ENCODE assay signal across 26 cellular contexts in genomic region chr13:88031980-88032562, GRCh38.
DNase-seq lines count a peak whose midpoint lies in the region; ATAC-seq, FAIRE-seq and TF ChIP-seq lines count a peak whose summit lies in the region.
"Had no signal": no experiment of that assay in that cellular context is flagged by ENCODE, and none has a peak within 500 bp of the region (broad histone marks: within the 10 kb centered on the region; RNA-seq: fewer than 3 reads in every experiment).

No MANE protein-coding gene starts in this region.

- H3K4me1 ChIP-seq in fibroblast of lung (ENCODE audit: control insufficient read depth, extremely low read depth, insufficient read depth, low read length), result no peaks in the 10 kb centered on the region
- H3K4me1 ChIP-seq: heart left ventricle, prostate gland, suprapubic skin had no signal

- no peak overlapping the region for H3K27ac Mint-ChIP-seq in CD14-positive monocyte
- H3K27ac Mint-ChIP-seq: activated CD8-positive, alpha-beta T cell treated with anti-CD3 and anti-CD28 coated beads for 36 hours; activated naive CD4-positive, alpha-beta T cell treated with anti-CD3 and anti-CD28 coated beads, Interleukin-2, amount 50 U/mL, for 24 hours; activated T-cell treated with anti-CD3 and anti-CD28 coated beads, Interleukin-2, amount 50 U/mL, for 24 hours; natural killer cell; T-helper 17 cell had no signal

- no peaks in the 10 kb centered on the region for H3K36me3 Mint-ChIP-seq in CD14-positive monocyte
- H3K36me3 Mint-ChIP-seq: activated naive CD4-positive, alpha-beta T cell treated with anti-CD3 and anti-CD28 coated beads, Interleukin-2, amount 50 U/mL, for 24 hours; natural killer cell had no signal

- H3K79me2 ChIP-seq in fibroblast of lung (ENCODE audit: control insufficient read depth, insufficient read depth, low read length), result no peaks in the 10 kb centered on the region

- no peak overlapping the region for H3K4me3 Mint-ChIP-seq in CD14-positive monocyte
- H3K4me3 Mint-ChIP-seq: activated CD8-positive, alpha-beta T cell treated with anti-CD3 and anti-CD28 coated beads for 36 hours; activated naive CD4-positive, alpha-beta T cell treated with anti-CD3 and anti-CD28 coated beads, Interleukin-2, amount 50 U/mL, for 24 hours; activated T-cell treated with anti-CD3 and anti-CD28 coated beads, Interleukin-2, amount 50 U/mL, for 24 hours; natural killer cell; T-helper 17 cell had no signal

- TF ChIP-seq CTCF in RWPE1 (conservative IDR thresholded peaks at IDR 0.05; ENCODE audit: low read depth), result no peak
- TF ChIP-seq CTCF in fibroblast of lung (conservative IDR thresholded peaks at IDR 0.05 in 1 of 2, IDR thresholded peaks at IDR 0.05 in 1 of 2; ENCODE audit: low read depth in 1 of 2, low read length in 2 of 2), result no peak
- TF ChIP-seq CTCF in CD14-positive monocyte (IDR thresholded peaks at IDR 0.05), result no peak

- DNase-seq in HPDE6-E6E7 (ENCODE audit: extremely low spot score), result peak; percentile 1
- peak; percentile 25 for DNase-seq in RWPE1 (ENCODE audit: low spot score)
- DNase-seq in fibroblast of lung (ENCODE audit: low read depth in 2 of 2), result peak; percentile 60 to 65
- peak; percentile 0 for DNase-seq in urothelium cell line (ENCODE audit: low spot score)
- no peak for DNase-seq in CD14-positive monocyte (ENCODE audit: low spot score)
- no peak for DNase-seq in activated naive CD4-positive, alpha-beta T cell treated with anti-CD3 and anti-CD28 coated beads, Interleukin-2, amount 50 U/mL, for 16 hours
- DNase-seq: activated CD8-positive, alpha-beta T cell treated with anti-CD3 and anti-CD28 coated beads for 36 hours; activated T-cell treated with anti-CD3 and anti-CD28 coated beads, Interleukin-2, amount 50 U/mL, for 24 hours; dermis blood vessel endothelial cell; erythroblast; GF-D8; heart left ventricle; mesendoderm; MG63; natural killer cell; NCI-H2081; NCI-H524 treated with DMSO at 0.1 percent for 48 hours; small intestine; T-helper 17 cell; WERI-Rb-1 had no signal

- FAIRE-seq in urothelium cell line (lab: Jason Lieb, UNC), result no peak
- FAIRE-seq: GM12892, islet of Langerhans, small intestine had no signal

- no peak overlapping the region for H3K4me2 ChIP-seq in fibroblast of lung (ENCODE audit: extremely low read depth, insufficient read depth, low read length)

- H3K9me3 ChIP-seq in fibroblast of lung (ENCODE audit: control insufficient read depth, insufficient read depth, low read depth, low read length), result no peaks in the 10 kb centered on the region
- H3K9me3 ChIP-seq: heart left ventricle, MG63, prostate gland, suprapubic skin had no signal

- H3K27ac ChIP-seq in RWPE1 (no peak overlapping the region), fibroblast of lung (ENCODE audit: insufficient read depth, low read length) (no peak overlapping the region)
- H3K27ac ChIP-seq: heart left ventricle, prostate gland, suprapubic skin, WERI-Rb-1 had no signal

- POLR2A ChIA-PET in RWPE1 (lab: Yijun Ruan, JAX; ENCODE audit: low non-redundant PET), result no interaction called here

- no peaks in the 10 kb centered on the region for H3K4me1 Mint-ChIP-seq in CD14-positive monocyte
- H3K4me1 Mint-ChIP-seq: activated naive CD4-positive, alpha-beta T cell treated with anti-CD3 and anti-CD28 coated beads, Interleukin-2, amount 50 U/mL, for 24 hours; natural killer cell; T-helper 17 cell had no signal

- no peaks in the 10 kb centered on the region for H4K20me1 ChIP-seq in fibroblast of lung (ENCODE audit: control insufficient read depth, extremely low read depth, insufficient read depth, low read length)

- H2AFZ ChIP-seq in fibroblast of lung (ENCODE audit: low read length), result no peak overlapping the region

- intact Hi-C loops in CD14-positive monocyte (cut with micrococcal nuclease), result no loop called here

- ATAC-seq in GM21381 (IDR thresholded peaks at IDR 0.05; ENCODE audit: unreplicated experiment), result no peak
- ATAC-seq: activated CD8-positive, alpha-beta T cell treated with anti-CD3 and anti-CD28 coated beads for 36 hours; heart left ventricle; natural killer cell; T-helper 17 cell had no signal

- H3K36me3 ChIP-seq in fibroblast of lung (ENCODE audit: control insufficient read depth, insufficient read depth, low read length), result no peaks in the 10 kb centered on the region
- H3K36me3 ChIP-seq: heart left ventricle, MG63, prostate gland, suprapubic skin, WERI-Rb-1 had no signal

- peaks cover 0 to 5% (median 1%) of the 10 kb centered on the region in 7 donors for H3K9me3 Mint-ChIP-seq in CD14-positive monocyte
- H3K9me3 Mint-ChIP-seq: activated naive CD4-positive, alpha-beta T cell treated with anti-CD3 and anti-CD28 coated beads, Interleukin-2, amount 50 U/mL, for 24 hours; natural killer cell had no signal

- no peak overlapping the region for H3K4me3 ChIP-seq in fibroblast of lung (replicated peaks in 1 of 4; ENCODE audit: control extremely low read depth in 1 of 4, insufficient read depth in 1 of 4, low read depth in 3 of 4, low read length in 4 of 4)
- H3K4me3 ChIP-seq: heart left ventricle, MG63, prostate gland, suprapubic skin had no signal

- CTCF ChIA-PET in RWPE1 (lab: Yijun Ruan, JAX), result interaction anchor here (0.6 kb wide), 1 partner anchor 352 kb away, joined by 3 read pairs; no protein-coding TSS in a partner anchor

- H3K9ac ChIP-seq in fibroblast of lung (ENCODE audit: insufficient read depth, low read length), result no peak overlapping the region

- H3K27me3 Mint-ChIP-seq in CD14-positive monocyte (ENCODE audit: low read depth in 3 of 3), result no peaks in the 10 kb centered on the region
- H3K27me3 Mint-ChIP-seq: activated CD8-positive, alpha-beta T cell treated with anti-CD3 and anti-CD28 coated beads for 36 hours; activated naive CD4-positive, alpha-beta T cell treated with anti-CD3 and anti-CD28 coated beads, Interleukin-2, amount 50 U/mL, for 24 hours; activated T-cell treated with anti-CD3 and anti-CD28 coated beads, Interleukin-2, amount 50 U/mL, for 24 hours; T-helper 17 cell had no signal

- H3K27me3 ChIP-seq in fibroblast of lung (ENCODE audit: control insufficient read depth, insufficient read depth, low read length), result no peaks in the 10 kb centered on the region
- H3K27me3 ChIP-seq: heart left ventricle, MG63, suprapubic skin had no signal

Comparison
In these comparisons a context has a peak if more than half of its experiments do, and no peak if none do; other contexts are left out.
1. DNase-seq: peak in HPDE6-E6E7 (single experiment), RWPE1 (single experiment), fibroblast of lung (2 of 2) and urothelium cell line (single experiment); none in CD14-positive monocyte (single experiment) and activated naive CD4-positive, alpha-beta T cell treated with anti-CD3 and anti-CD28 coated beads, Interleukin-2, amount 50 U/mL, for 16 hours (single experiment).